1 cellular context compared by ENCODE assay signal in the genomic region with DNA sequence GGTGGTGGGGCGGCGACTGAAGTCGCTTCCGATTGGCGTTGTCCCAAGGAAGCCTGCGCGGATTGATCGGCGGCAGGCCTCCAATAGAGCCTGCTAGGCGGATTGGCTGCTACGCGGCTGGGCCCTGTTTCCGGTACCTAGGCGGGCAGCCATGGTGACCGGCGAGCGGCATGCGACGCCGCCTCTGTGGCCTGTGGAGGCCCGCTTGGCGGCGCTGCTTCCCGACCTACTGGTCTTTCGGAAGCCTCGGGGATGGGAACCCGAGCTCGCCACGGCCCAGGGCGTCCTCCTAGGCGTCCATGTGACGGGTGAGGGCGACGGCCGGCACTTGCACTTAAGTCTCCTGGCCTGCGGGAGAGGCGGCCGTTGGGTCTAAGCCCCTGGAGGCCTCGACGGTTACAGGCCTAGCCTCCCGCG.
TF ChIP-seq lines count a peak whose summit lies in the region.

No MANE protein-coding gene starts in this region.

TF ChIP-seq in H1, 55 proteins besides CTCF, POLR2A, EP300 and RAD21:
- TF ChIP-seq, protein P1, sequence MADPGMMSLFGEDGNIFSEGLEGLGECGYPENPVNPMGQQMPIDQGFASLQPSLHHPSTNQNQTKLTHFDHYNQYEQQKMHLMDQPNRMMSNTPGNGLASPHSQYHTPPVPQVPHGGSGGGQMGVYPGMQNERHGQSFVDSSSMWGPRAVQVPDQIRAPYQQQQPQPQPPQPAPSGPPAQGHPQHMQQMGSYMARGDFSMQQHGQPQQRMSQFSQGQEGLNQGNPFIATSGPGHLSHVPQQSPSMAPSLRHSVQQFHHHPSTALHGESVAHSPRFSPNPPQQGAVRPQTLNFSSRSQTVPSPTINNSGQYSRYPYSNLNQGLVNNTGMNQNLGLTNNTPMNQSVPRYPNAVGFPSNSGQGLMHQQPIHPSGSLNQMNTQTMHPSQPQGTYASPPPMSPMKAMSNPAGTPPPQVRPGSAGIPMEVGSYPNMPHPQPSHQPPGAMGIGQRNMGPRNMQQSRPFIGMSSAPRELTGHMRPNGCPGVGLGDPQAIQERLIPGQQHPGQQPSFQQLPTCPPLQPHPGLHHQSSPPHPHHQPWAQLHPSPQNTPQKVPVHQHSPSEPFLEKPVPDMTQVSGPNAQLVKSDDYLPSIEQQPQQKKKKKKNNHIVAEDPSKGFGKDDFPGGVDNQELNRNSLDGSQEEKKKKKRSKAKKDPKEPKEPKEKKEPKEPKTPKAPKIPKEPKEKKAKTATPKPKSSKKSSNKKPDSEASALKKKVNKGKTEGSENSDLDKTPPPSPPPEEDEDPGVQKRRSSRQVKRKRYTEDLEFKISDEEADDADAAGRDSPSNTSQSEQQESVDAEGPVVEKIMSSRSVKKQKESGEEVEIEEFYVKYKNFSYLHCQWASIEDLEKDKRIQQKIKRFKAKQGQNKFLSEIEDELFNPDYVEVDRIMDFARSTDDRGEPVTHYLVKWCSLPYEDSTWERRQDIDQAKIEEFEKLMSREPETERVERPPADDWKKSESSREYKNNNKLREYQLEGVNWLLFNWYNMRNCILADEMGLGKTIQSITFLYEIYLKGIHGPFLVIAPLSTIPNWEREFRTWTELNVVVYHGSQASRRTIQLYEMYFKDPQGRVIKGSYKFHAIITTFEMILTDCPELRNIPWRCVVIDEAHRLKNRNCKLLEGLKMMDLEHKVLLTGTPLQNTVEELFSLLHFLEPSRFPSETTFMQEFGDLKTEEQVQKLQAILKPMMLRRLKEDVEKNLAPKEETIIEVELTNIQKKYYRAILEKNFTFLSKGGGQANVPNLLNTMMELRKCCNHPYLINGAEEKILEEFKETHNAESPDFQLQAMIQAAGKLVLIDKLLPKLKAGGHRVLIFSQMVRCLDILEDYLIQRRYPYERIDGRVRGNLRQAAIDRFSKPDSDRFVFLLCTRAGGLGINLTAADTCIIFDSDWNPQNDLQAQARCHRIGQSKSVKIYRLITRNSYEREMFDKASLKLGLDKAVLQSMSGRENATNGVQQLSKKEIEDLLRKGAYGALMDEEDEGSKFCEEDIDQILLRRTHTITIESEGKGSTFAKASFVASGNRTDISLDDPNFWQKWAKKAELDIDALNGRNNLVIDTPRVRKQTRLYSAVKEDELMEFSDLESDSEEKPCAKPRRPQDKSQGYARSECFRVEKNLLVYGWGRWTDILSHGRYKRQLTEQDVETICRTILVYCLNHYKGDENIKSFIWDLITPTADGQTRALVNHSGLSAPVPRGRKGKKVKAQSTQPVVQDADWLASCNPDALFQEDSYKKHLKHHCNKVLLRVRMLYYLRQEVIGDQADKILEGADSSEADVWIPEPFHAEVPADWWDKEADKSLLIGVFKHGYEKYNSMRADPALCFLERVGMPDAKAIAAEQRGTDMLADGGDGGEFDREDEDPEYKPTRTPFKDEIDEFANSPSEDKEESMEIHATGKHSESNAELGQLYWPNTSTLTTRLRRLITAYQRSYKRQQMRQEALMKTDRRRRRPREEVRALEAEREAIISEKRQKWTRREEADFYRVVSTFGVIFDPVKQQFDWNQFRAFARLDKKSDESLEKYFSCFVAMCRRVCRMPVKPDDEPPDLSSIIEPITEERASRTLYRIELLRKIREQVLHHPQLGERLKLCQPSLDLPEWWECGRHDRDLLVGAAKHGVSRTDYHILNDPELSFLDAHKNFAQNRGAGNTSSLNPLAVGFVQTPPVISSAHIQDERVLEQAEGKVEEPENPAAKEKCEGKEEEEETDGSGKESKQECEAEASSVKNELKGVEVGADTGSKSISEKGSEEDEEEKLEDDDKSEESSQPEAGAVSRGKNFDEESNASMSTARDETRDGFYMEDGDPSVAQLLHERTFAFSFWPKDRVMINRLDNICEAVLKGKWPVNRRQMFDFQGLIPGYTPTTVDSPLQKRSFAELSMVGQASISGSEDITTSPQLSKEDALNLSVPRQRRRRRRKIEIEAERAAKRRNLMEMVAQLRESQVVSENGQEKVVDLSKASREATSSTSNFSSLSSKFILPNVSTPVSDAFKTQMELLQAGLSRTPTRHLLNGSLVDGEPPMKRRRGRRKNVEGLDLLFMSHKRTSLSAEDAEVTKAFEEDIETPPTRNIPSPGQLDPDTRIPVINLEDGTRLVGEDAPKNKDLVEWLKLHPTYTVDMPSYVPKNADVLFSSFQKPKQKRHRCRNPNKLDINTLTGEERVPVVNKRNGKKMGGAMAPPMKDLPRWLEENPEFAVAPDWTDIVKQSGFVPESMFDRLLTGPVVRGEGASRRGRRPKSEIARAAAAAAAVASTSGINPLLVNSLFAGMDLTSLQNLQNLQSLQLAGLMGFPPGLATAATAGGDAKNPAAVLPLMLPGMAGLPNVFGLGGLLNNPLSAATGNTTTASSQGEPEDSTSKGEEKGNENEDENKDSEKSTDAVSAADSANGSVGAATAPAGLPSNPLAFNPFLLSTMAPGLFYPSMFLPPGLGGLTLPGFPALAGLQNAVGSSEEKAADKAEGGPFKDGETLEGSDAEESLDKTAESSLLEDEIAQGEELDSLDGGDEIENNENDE (IDR thresholded peaks at IDR 0.05; ENCODE audit: insufficient replicate concordance, low read length), result no peak
- TF ChIP-seq SUZ12 (IDR thresholded peaks at IDR 0.05; ENCODE audit: low read length), result no peak
- TF ChIP-seq YY1 (IDR thresholded peaks at IDR 0.05; ENCODE audit: low read depth, low read length), result peak; percentile 86
- TF ChIP-seq CHD2 (IDR thresholded peaks at IDR 0.05; ENCODE audit: low read length), result peak; percentile 38; the same call in 1 of the 2 replicates
- no peak for TF ChIP-seq MAFK (IDR thresholded peaks at IDR 0.05; ENCODE audit: low read depth, low read length)
- TF ChIP-seq JUND (IDR thresholded peaks at IDR 0.05; ENCODE audit: low read length), result no peak; the same call in 1 of the 2 replicates
- no peak for TF ChIP-seq SP4 (IDR thresholded peaks at IDR 0.05; ENCODE audit: low read length)
- TF ChIP-seq TBP (IDR thresholded peaks at IDR 0.05; ENCODE audit: low read depth, low read length), result peak; percentile 29; the same call in 1 of the 2 replicates
- TF ChIP-seq CEBPB (IDR thresholded peaks at IDR 0.05; ENCODE audit: low read depth, low read length), result no peak
- no peak for TF ChIP-seq SP2 (IDR thresholded peaks at IDR 0.05; ENCODE audit: low read length)
- no peak for TF ChIP-seq KDM4A (IDR thresholded peaks at IDR 0.05; ENCODE audit: low read depth, low read length, severe bottlenecking)
- TF ChIP-seq FOSL1 (IDR thresholded peaks at IDR 0.05; ENCODE audit: insufficient read depth, low read depth, low read length), result 0 out of 2 replicates have a peak, but pooled peaks have one; percentile 6
- TF ChIP-seq CBX8 (IDR thresholded peaks at IDR 0.05; ENCODE audit: borderline replicate concordance, low read depth, low read length), result no peak
- TF ChIP-seq RNF2 (IDR thresholded peaks at IDR 0.05; ENCODE audit: borderline replicate concordance, low read depth, low read length, missing control alignments, poor library complexity, severe bottlenecking), result no peak
- no peak for TF ChIP-seq EZH2 (IDR thresholded peaks at IDR 0.05; ENCODE audit: low read depth, low read length, severe bottlenecking)
- no peak for TF ChIP-seq BRCA1 (IDR thresholded peaks at IDR 0.05; ENCODE audit: low read depth, low read length)
- no peak; the same call in 1 of the 2 replicates for TF ChIP-seq SP1 (IDR thresholded peaks at IDR 0.05; ENCODE audit: low read depth, low read length)
- TF ChIP-seq POLR2AphosphoS5 (IDR thresholded peaks at IDR 0.05; ENCODE audit: low read depth, low read length), result peak; percentile 45; the same call in 1 of the 2 replicates
- no peak; the same call in 1 of the 2 replicates for TF ChIP-seq TEAD4 (IDR thresholded peaks at IDR 0.05; ENCODE audit: low read depth, low read length)
- TF ChIP-seq BCL11A (IDR thresholded peaks at IDR 0.05; ENCODE audit: low read depth in 2 of 2, low read length in 2 of 2), result no peak
- no peak for TF ChIP-seq NANOG (IDR thresholded peaks at IDR 0.05; ENCODE audit: insufficient read depth, low read depth, low read length, poor library complexity, severe bottlenecking)
- TF ChIP-seq SAP30 (IDR thresholded peaks at IDR 0.05; ENCODE audit: insufficient read depth, insufficient replicate concordance, low read length), result no peak
- TF ChIP-seq HDAC2 (IDR thresholded peaks at IDR 0.05; ENCODE audit: borderline replicate concordance in 1 of 2, low read depth in 2 of 2, low read length in 2 of 2), result 0 out of 4 replicates have a peak, but pooled peaks of 1 of the 2 experiments have one; percentile 62
- TF ChIP-seq CHD1 (IDR thresholded peaks at IDR 0.05; ENCODE audit: low read depth, low read length), result no peak
- TF ChIP-seq ZNF274 (IDR thresholded peaks at IDR 0.05; ENCODE audit: borderline replicate concordance, extremely low read depth, low read length), result no peak
- no peak for TF ChIP-seq SIRT6 (IDR thresholded peaks at IDR 0.05; ENCODE audit: low read length)
- peak; percentile 41; the same call in 1 of the 2 replicates for TF ChIP-seq GABPA (IDR thresholded peaks at IDR 0.05; ENCODE audit: borderline replicate concordance, insufficient read depth, low read length)
- TF ChIP-seq SIX5 (IDR thresholded peaks at IDR 0.05; ENCODE audit: low read depth, low read length), result no peak
- no peak for TF ChIP-seq JUN (IDR thresholded peaks at IDR 0.05; ENCODE audit: low read depth, low read length)
- TF ChIP-seq, protein P2, sequence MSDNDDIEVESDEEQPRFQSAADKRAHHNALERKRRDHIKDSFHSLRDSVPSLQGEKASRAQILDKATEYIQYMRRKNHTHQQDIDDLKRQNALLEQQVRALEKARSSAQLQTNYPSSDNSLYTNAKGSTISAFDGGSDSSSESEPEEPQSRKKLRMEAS (IDR thresholded peaks at IDR 0.05), result peak; percentile 96
- TF ChIP-seq POU5F1 (IDR thresholded peaks at IDR 0.05; ENCODE audit: low read depth, low read length), result no peak
- no peak for TF ChIP-seq KDM1A (IDR thresholded peaks at IDR 0.05; ENCODE audit: borderline replicate concordance, low read length)
- no peak for TF ChIP-seq TCF12 (IDR thresholded peaks at IDR 0.05; ENCODE audit: low read depth, low read length)
- peak; percentile 41; the same call in 1 of the 2 replicates for TF ChIP-seq EGR1 (IDR thresholded peaks at IDR 0.05; ENCODE audit: borderline replicate concordance, low read depth, low read length)
- TF ChIP-seq, protein P3, sequence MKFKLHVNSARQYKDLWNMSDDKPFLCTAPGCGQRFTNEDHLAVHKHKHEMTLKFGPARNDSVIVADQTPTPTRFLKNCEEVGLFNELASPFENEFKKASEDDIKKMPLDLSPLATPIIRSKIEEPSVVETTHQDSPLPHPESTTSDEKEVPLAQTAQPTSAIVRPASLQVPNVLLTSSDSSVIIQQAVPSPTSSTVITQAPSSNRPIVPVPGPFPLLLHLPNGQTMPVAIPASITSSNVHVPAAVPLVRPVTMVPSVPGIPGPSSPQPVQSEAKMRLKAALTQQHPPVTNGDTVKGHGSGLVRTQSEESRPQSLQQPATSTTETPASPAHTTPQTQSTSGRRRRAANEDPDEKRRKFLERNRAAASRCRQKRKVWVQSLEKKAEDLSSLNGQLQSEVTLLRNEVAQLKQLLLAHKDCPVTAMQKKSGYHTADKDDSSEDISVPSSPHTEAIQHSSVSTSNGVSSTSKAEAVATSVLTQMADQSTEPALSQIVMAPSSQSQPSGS (IDR thresholded peaks at IDR 0.05; ENCODE audit: low read length), result peak; percentile 19; the same call in 1 of the 2 replicates
- TF ChIP-seq KDM5A (IDR thresholded peaks at IDR 0.05; ENCODE audit: low read length), result no peak
- peak; percentile 45 for TF ChIP-seq ASH2L (IDR thresholded peaks at IDR 0.05; ENCODE audit: low read length)
- TF ChIP-seq RBBP5 (IDR thresholded peaks at IDR 0.05; ENCODE audit: borderline replicate concordance, low read depth, low read length), result 0 out of 2 replicates have a peak, but pooled peaks have one; percentile 68
- TF ChIP-seq, protein P4, sequence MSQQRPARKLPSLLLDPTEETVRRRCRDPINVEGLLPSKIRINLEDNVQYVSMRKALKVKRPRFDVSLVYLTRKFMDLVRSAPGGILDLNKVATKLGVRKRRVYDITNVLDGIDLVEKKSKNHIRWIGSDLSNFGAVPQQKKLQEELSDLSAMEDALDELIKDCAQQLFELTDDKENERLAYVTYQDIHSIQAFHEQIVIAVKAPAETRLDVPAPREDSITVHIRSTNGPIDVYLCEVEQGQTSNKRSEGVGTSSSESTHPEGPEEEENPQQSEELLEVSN (IDR thresholded peaks at IDR 0.05), result peak; percentile 95
- no peak for TF ChIP-seq SRF (IDR thresholded peaks at IDR 0.05; ENCODE audit: low read depth, low read length)
- no peak for TF ChIP-seq HDAC6 (IDR thresholded peaks at IDR 0.05; ENCODE audit: low read depth, low read length)
- TF ChIP-seq GTF2F1 (IDR thresholded peaks at IDR 0.05; ENCODE audit: borderline replicate concordance, low read depth, low read length), result no peak
- TF ChIP-seq, protein P5, sequence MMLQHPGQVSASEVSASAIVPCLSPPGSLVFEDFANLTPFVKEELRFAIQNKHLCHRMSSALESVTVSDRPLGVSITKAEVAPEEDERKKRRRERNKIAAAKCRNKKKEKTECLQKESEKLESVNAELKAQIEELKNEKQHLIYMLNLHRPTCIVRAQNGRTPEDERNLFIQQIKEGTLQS (IDR thresholded peaks at IDR 0.05; ENCODE audit: insufficient read depth, low read depth, low read length), result 0 out of 2 replicates have a peak, but pooled peaks have one; percentile 23
- TF ChIP-seq, protein P6, sequence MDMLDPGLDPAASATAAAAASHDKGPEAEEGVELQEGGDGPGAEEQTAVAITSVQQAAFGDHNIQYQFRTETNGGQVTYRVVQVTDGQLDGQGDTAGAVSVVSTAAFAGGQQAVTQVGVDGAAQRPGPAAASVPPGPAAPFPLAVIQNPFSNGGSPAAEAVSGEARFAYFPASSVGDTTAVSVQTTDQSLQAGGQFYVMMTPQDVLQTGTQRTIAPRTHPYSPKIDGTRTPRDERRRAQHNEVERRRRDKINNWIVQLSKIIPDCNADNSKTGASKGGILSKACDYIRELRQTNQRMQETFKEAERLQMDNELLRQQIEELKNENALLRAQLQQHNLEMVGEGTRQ (IDR thresholded peaks at IDR 0.05; ENCODE audit: low read length), result no peak
- TF ChIP-seq TAF1 (IDR thresholded peaks at IDR 0.05; ENCODE audit: low read depth, low read length), result 0 out of 2 replicates have a peak, but pooled peaks have one; percentile 30
- peak; percentile 47 for TF ChIP-seq TAF7 (optimal IDR thresholded peaks at IDR 0.05; ENCODE audit: borderline replicate concordance, low read depth, low read length)
- TF ChIP-seq RXRA (IDR thresholded peaks at IDR 0.05; ENCODE audit: insufficient read depth, low read depth, low read length), result 0 out of 2 replicates have a peak, but pooled peaks have one; percentile 8
- TF ChIP-seq CBX5 (IDR thresholded peaks at IDR 0.05; ENCODE audit: low read depth, low read length), result no peak
- peak; percentile 50 to 66; a peak in 1 of 4 replicates for TF ChIP-seq SIN3A (conservative IDR thresholded peaks at IDR 0.05 in 1 of 2, IDR thresholded peaks at IDR 0.05 in 1 of 2; ENCODE audit: low read depth in 1 of 2, low read length in 2 of 2)
- no peak for TF ChIP-seq NRF1 (IDR thresholded peaks at IDR 0.05; ENCODE audit: low read depth, low read length)
- no peak for TF ChIP-seq CTBP2 (IDR thresholded peaks at IDR 0.05; ENCODE audit: borderline replicate concordance, insufficient read depth, insufficient read length, low read length)
- TF ChIP-seq PHF8 (conservative IDR thresholded peaks at IDR 0.05; ENCODE audit: low read depth, low read length), result no peak
- no peak for TF ChIP-seq BACH1 (IDR thresholded peaks at IDR 0.05; ENCODE audit: low read length)
- peak; percentile 78 for TF ChIP-seq CREB1 (IDR thresholded peaks at IDR 0.05)
- TF ChIP-seq RFX5 (IDR thresholded peaks at IDR 0.05; ENCODE audit: borderline replicate concordance, low read depth, low read length), result no peak
